In genomic region chr17:47802341-47803022, GRCh38 we compare ENCODE assay signal across 8 cellular contexts. TPM values are rescaled to one million over a fixed set of nuclear protein-coding genes. Genes with fewer than 3 reads are reported as not detected.
A peak's percentile ranks its signal among the peaks of the same experiment; 100 is the strongest.
DNase-seq lines count a peak whose midpoint lies in the region; ATAC-seq and TF ChIP-seq lines count a peak whose summit lies in the region.

No MANE protein-coding gene starts in this region.

- DNase-seq in CD4-positive, alpha-beta memory T cell, result peak; percentile 52 to 62 (median 57)
- DNase-seq in HFF-Myc (ENCODE audit: extremely low read depth, low read depth) (no peak), NCI-H748 (lab: John Stamatoyannopoulos, UW; ENCODE audit: unreplicated experiment) (peak; percentile 78), esophagus squamous epithelium (lab: John Stamatoyannopoulos, UW) (no peak), osteocyte (ENCODE audit: extremely low spot score, unreplicated experiment) (no peak), upper lobe of left lung (no peak)
- DNase-seq in activated CD8-positive, alpha-beta memory T cell treated with anti-CD3 and anti-CD28 coated beads for 4 hours (ENCODE audit: low read depth in 2 of 2), result peak; percentile 24 to 31

- H3K27ac ChIP-seq in CD4-positive, alpha-beta memory T cell (ENCODE audit: low read depth, low read length), result no peak overlapping the region
- H3K27ac ChIP-seq in esophagus squamous epithelium (no peak overlapping the region), upper lobe of left lung (no peak overlapping the region)

- peak overlapping the region in 2 of 7 donors; percentile 56 to 57 for H3K27ac Mint-ChIP-seq in CD4-positive, alpha-beta memory T cell
- H3K27ac Mint-ChIP-seq in osteocyte (ENCODE audit: unreplicated experiment), result no peak overlapping the region

- TF ChIP-seq POLR2A in esophagus squamous epithelium (IDR thresholded peaks at IDR 0.05) (no peak), upper lobe of left lung (IDR thresholded peaks at IDR 0.05) (no peak)

- no peaks in the 10 kb centered on the region for H3K27me3 ChIP-seq in CD4-positive, alpha-beta memory T cell (ENCODE audit: insufficient read depth, low read length)
- H3K27me3 ChIP-seq in esophagus squamous epithelium, result peaks cover 0 to 8% (median 0%) of the 10 kb centered on the region in 4 donors
- H3K27me3 ChIP-seq in upper lobe of left lung, result peaks cover 0 to 3% (median 0%) of the 10 kb centered on the region in 4 donors

- no peaks in the 10 kb centered on the region for H3K9me3 ChIP-seq in CD4-positive, alpha-beta memory T cell (ENCODE audit: control insufficient read depth in 1 of 2, low read length in 2 of 2)
- H3K9me3 ChIP-seq in esophagus squamous epithelium, result no peaks in the 10 kb centered on the region
- H3K9me3 ChIP-seq in upper lobe of left lung, result no peaks in the 10 kb centered on the region

- no peak overlapping the region for H3K4me3 Mint-ChIP-seq in CD4-positive, alpha-beta memory T cell
- no peak overlapping the region for H3K4me3 Mint-ChIP-seq in osteocyte (ENCODE audit: unreplicated experiment)

- POLR2A ChIA-PET in CD4-positive, alpha-beta memory T cell (lab: Charles Lee; ENCODE audit: partially characterized antibody), result interaction anchor here (1.0 to 1.4 kb wide), 2 partner anchors 69 to 138 kb away, joined by 3 read pairs; partner anchors contain the start of gene TBX21

- no peaks in the 10 kb centered on the region for H3K4me1 Mint-ChIP-seq in CD4-positive, alpha-beta memory T cell
- no peaks in the 10 kb centered on the region for H3K4me1 Mint-ChIP-seq in osteocyte (ENCODE audit: unreplicated experiment)

- TF ChIP-seq CTCF in HFF-Myc (IDR thresholded peaks at IDR 0.05; ENCODE audit: low read depth, low read length, missing control alignments) (peak; percentile 65), esophagus squamous epithelium (IDR thresholded peaks at IDR 0.05) (peak in 5 of 6 experiments; percentile 31 to 61 (median 34)), osteocyte (IDR thresholded peaks at IDR 0.05) (peak; percentile 70), upper lobe of left lung (IDR thresholded peaks at IDR 0.05) (peak; percentile 21 to 41 (median 34))

- H3K4me3 ChIP-seq in CD4-positive, alpha-beta memory T cell (ENCODE audit: low read length in 2 of 2), result no peak overlapping the region
- H3K4me3 ChIP-seq in HFF-Myc (replicated peaks; ENCODE audit: low read depth, low read length) (no peak overlapping the region), esophagus squamous epithelium (no peak overlapping the region), upper lobe of left lung (no peak overlapping the region)

- ATAC-seq in upper lobe of left lung (ENCODE audit: low FRiP score in 2 of 2) (peak in 1 of 2 donors; percentile 50), HG03045 (IDR thresholded peaks at IDR 0.05; ENCODE audit: unreplicated experiment) (no peak)

- peaks cover 1 to 3% of the 10 kb centered on the region in 2 donors for H3K27me3 Mint-ChIP-seq in CD4-positive, alpha-beta memory T cell
- H3K27me3 Mint-ChIP-seq in osteocyte (ENCODE audit: unreplicated experiment), result peaks cover 21% of the 10 kb centered on the region

- H3K9me3 Mint-ChIP-seq in CD4-positive, alpha-beta memory T cell, result no peaks in the 10 kb centered on the region
- H3K9me3 Mint-ChIP-seq in osteocyte (ENCODE audit: unreplicated experiment), result no peaks in the 10 kb centered on the region

- no peaks in the 10 kb centered on the region for H3K4me1 ChIP-seq in CD4-positive, alpha-beta memory T cell (ENCODE audit: insufficient read depth, low read length)
- H3K4me1 ChIP-seq in esophagus squamous epithelium (no peaks in the 10 kb centered on the region), upper lobe of left lung (no peaks in the 10 kb centered on the region)

- H3K36me3 ChIP-seq in CD4-positive, alpha-beta memory T cell (ENCODE audit: insufficient read depth, low read length), result peaks cover 4% of the 10 kb centered on the region
- peaks cover 0 to 10% (median 0%) of the 10 kb centered on the region in 3 donors for H3K36me3 ChIP-seq in esophagus squamous epithelium
- peaks cover 0 to 13% (median 8%) of the 10 kb centered on the region in 4 donors for H3K36me3 ChIP-seq in upper lobe of left lung

- H3K36me3 Mint-ChIP-seq in CD4-positive, alpha-beta memory T cell, result peaks cover 6 to 7% of the 10 kb centered on the region in 2 donors
- H3K36me3 Mint-ChIP-seq in osteocyte (ENCODE audit: unreplicated experiment), result peaks cover 5% of the 10 kb centered on the region

- no peak for TF ChIP-seq EP300 in upper lobe of left lung (IDR thresholded peaks at IDR 0.05)

- intact Hi-C loops in CD4-positive, alpha-beta memory T cell (cut with micrococcal nuclease), result loop anchor here (1.0 kb wide), 3 partner anchors 26 to 138 kb away; no protein-coding TSS in a partner anchor
- intact Hi-C loops in esophagus squamous epithelium (cut with DNase I), result loop anchor here (10.0 kb wide), 1 partner anchor 108 kb away; the partner anchor contains the start of gene TBKBP1

- CTCF ChIA-PET in CD4-positive, alpha-beta memory T cell (lab: Charles Lee; ENCODE audit: partially characterized antibody), result interaction anchor here (0.6 to 2.4 kb wide), 11 partner anchors 16 to 183 kb away, joined by 3 to 11 read pairs (median 4); no protein-coding TSS in a partner anchor

- WGBS in esophagus squamous epithelium, 2 donors, result 26 to 32% methylated on average over 4 to 7 of the region's 9 CpGs
- 34 to 45% methylated on average over 7 to 9 of the region's 9 CpGs for WGBS in upper lobe of left lung, 2 donors

RNA-seq across cellular contexts. Expression of gene OSBPL7, which starts 19.1 kb away (rescaled TPM):
- 10 to 100 TPM; 46.5 to 50.4 TPM for total RNA-seq in CD4-positive, alpha-beta memory T cell
- 1 to 10 TPM; 1.6 to 7.9 TPM for polyA plus RNA-seq in CD4-positive, alpha-beta memory T cell
- total RNA-seq in esophagus squamous epithelium (1 to 10 TPM; 1.1 to 4.6 (median 1.6) TPM), osteocyte (16.8 and 18.0 TPM in 2 replicates), upper lobe of left lung (10 to 100 TPM; 10.7 to 44.0 (median 19.3) TPM)

RNA-seq across cellular contexts. Expression of gene MRPL10, which starts 28.9 kb away (rescaled TPM):
- total RNA-seq in CD4-positive, alpha-beta memory T cell, result 10 to 100 TPM; 39.6 to 41.4 TPM
- 10 to 100 TPM; 45.9 to 69.6 TPM for polyA plus RNA-seq in CD4-positive, alpha-beta memory T cell
- total RNA-seq in esophagus squamous epithelium (10 to 100 TPM; 23.2 to 36.6 (median 30.0) TPM), osteocyte (41.0 and 41.8 TPM in 2 replicates), upper lobe of left lung (10 to 100 TPM; 23.1 to 44.2 (median 28.6) TPM)

RNA-seq across cellular contexts. Expression of gene LRRC46, which starts 29.0 kb away (rescaled TPM):
- under 1 TPM; 0.23 to 0.69 TPM for total RNA-seq in CD4-positive, alpha-beta memory T cell
- polyA plus RNA-seq in CD4-positive, alpha-beta memory T cell, result not detected
- under 1 TPM in 1 of 4 donors, not detected in 3; 0.18 TPM for total RNA-seq in esophagus squamous epithelium
- 0.54 and 0.84 TPM in 2 replicates for total RNA-seq in osteocyte
- total RNA-seq in upper lobe of left lung, result 10 to 100 TPM in 1 of 6 donors, 1 to 10 TPM in 4, under 1 TPM in 1; 0.49 to 23.5 (median 9.1) TPM

RNA-seq across cellular contexts. Expression of gene SCRN2, which starts 38.6 kb away (rescaled TPM):
- total RNA-seq in CD4-positive, alpha-beta memory T cell, result 10 to 100 TPM; 26.4 to 30.5 TPM
- 10 to 100 TPM; 15.7 to 19.5 TPM for polyA plus RNA-seq in CD4-positive, alpha-beta memory T cell
- total RNA-seq in esophagus squamous epithelium (10 to 100 TPM; 13.9 to 24.8 (median 17.8) TPM), osteocyte (25.4 and 25.6 TPM in 2 replicates), upper lobe of left lung (10 to 100 TPM; 24.4 to 73.3 (median 34.8) TPM)

RNA-seq across cellular contexts. Expression of gene SP6, which starts 48.5 kb away (rescaled TPM):
- not detected for total RNA-seq in CD4-positive, alpha-beta memory T cell
- not detected for polyA plus RNA-seq in CD4-positive, alpha-beta memory T cell
- 1 to 10 TPM; 1.1 to 6.4 (median 3.8) TPM for total RNA-seq in esophagus squamous epithelium
- 0.16 TPM in 1 of 2 replicates, not detected in the other for total RNA-seq in osteocyte
- 1 to 10 TPM in 5 of 6 donors, under 1 TPM in 1; 0.76 to 6.4 (median 2.4) TPM for total RNA-seq in upper lobe of left lung

Comparison
In these comparisons a context has a peak if more than half of its experiments do, and no peak if none do; other contexts are left out.
1. DNase-seq: peak in CD4-positive, alpha-beta memory T cell (5 of 5), NCI-H748 (single experiment) and activated CD8-positive, alpha-beta memory T cell treated with anti-CD3 and anti-CD28 coated beads for 4 hours (2 of 2); none in HFF-Myc (single experiment), esophagus squamous epithelium (single experiment), osteocyte (single experiment) and upper lobe of left lung (0 of 2).
2. Peak in every context shown above with its lines, with median percentiles within 50 percentile points of each other: CTCF ChIP-seq.